In the genomic region with DNA sequence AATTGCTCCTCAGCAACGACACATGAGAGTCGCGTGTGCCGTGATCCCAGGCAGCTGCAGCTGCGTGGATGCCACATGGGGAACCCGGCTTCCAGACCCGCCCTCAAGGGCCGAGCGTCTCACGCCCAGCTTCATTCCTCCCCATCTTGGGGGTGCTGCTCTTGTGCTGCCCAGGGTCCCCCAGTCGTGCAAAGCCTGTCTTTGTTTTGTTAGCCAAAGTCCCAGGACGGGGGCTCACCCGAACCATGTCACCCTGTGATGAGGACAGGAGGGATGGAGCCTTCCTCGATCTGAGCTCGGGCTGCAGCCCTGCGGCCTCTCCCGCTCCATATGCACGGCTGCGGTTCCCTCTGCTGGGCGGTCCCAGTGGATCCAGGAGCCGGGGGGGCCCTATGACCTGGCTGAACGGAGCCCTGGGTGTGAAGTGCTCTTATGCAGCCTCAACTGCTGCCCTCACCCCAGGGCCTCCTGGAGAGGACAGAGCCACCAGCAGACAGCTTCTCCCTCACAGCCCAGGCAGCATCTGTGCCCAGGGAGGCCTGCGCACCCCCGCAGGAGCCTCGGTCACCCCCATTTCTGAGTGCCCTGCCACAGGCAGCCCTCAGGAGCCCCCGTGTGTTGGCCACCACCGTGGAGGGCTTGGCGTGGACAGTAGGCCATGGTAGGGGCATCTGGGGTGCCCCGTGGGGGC, we compare ENCODE assay signal across 24 cellular contexts.
DNase-seq lines count a peak whose midpoint lies in the region; ATAC-seq, FAIRE-seq and TF ChIP-seq lines count a peak whose summit lies in the region.
"Had no signal": no experiment of that assay in that cellular context is flagged by ENCODE, and none has a peak within 500 bp of the region (broad histone marks: within the 10 kb centered on the region; RNA-seq: fewer than 3 reads in every experiment).

No MANE protein-coding gene starts in this region.

- H2BK12ac ChIP-seq in neuronal stem cell (ENCODE audit: low read length), result no peak overlapping the region

- H3K23ac ChIP-seq in neuronal stem cell (ENCODE audit: low read depth, low read length, poor library complexity), result no peak overlapping the region

- peak overlapping the region; percentile 50 for H3K18ac ChIP-seq in neuronal stem cell (ENCODE audit: low read length)

- no peak overlapping the region for H3K14ac ChIP-seq in neuronal stem cell (ENCODE audit: low read length)

- H3K4me3 Mint-ChIP-seq in WTC11, result no peak overlapping the region
- H3K4me3 Mint-ChIP-seq: activated CD4-positive, alpha-beta memory T cell treated with anti-CD3 and anti-CD28 coated beads, Interleukin-2, amount 10 ng/mL, durations not matched to agents 7 days and 5 days; B cell; brain; CD8-positive, alpha-beta memory T cell had no signal

- H3K4me3 ChIP-seq in right atrium auricular region (no peak overlapping the region), neuronal stem cell (ENCODE audit: low read length in 2 of 2) (no peak overlapping the region), upper lobe of right lung (no peak overlapping the region), small intestine (ENCODE audit: low read depth in 1 of 2, low read length in 2 of 2) (no peak overlapping the region)
- H3K4me3 ChIP-seq: HAP-1, lung, MG63, mucosa of descending colon had no signal

- peak; percentile 31; the same call in 1 of the 2 replicates for ATAC-seq in WTC11
- ATAC-seq in upper lobe of right lung, result no peak
- ATAC-seq: mucosa of descending colon; stimulated activated naive CD8-positive, alpha-beta T cell treated with anti-CD3 and anti-CD28 coated beads, Interleukin-15, Interleukin-2, amounts not matched to agents 100 U/mL and 50 U/mL, for 24 hours had no signal

- H3K27me3 Mint-ChIP-seq in WTC11 (ENCODE audit: low read depth), result no peaks in the 10 kb centered on the region
- H3K27me3 Mint-ChIP-seq: activated CD4-positive, alpha-beta memory T cell treated with anti-CD3 and anti-CD28 coated beads, Interleukin-2, amount 10 ng/mL, durations not matched to agents 7 days and 5 days; B cell; brain; CD8-positive, alpha-beta memory T cell had no signal

- peak overlapping the region; percentile 66 for H4K8ac ChIP-seq in neuronal stem cell (ENCODE audit: low read depth, low read length)

- no peaks in the 10 kb centered on the region for H3K36me3 ChIP-seq in right atrium auricular region
- peaks cover 0 to 3% of the 10 kb centered on the region in 2 donors for H3K36me3 ChIP-seq in neuronal stem cell (replicated peaks in 1 of 2; ENCODE audit: control insufficient read depth in 2 of 2, insufficient read depth in 2 of 2, low read length in 2 of 2)
- no peaks in the 10 kb centered on the region for H3K36me3 ChIP-seq in upper lobe of right lung
- H3K36me3 ChIP-seq in small intestine (ENCODE audit: control insufficient read depth in 2 of 2, insufficient read depth in 2 of 2, low read length in 2 of 2), result no peaks in the 10 kb centered on the region
- H3K36me3 ChIP-seq: HAP-1, MG63 had no signal

- H3K9me3 Mint-ChIP-seq in WTC11, result peaks cover 10% of the 10 kb centered on the region; the same call in 1 of the 2 replicates
- H3K9me3 Mint-ChIP-seq: CD8-positive, alpha-beta memory T cell had no signal

- TF ChIP-seq CTCF in right atrium auricular region (IDR thresholded peaks at IDR 0.05) (no peak), WTC11 (IDR thresholded peaks at IDR 0.05) (no peak), upper lobe of right lung (IDR thresholded peaks at IDR 0.05) (no peak)

- peaks cover 2% of the 10 kb centered on the region for H3K79me1 ChIP-seq in neuronal stem cell (ENCODE audit: low read depth, low read length)

- H2AK5ac ChIP-seq in neuronal stem cell (ENCODE audit: low read depth, low read length), result peak overlapping the region; percentile 89

- H3K36me3 Mint-ChIP-seq in WTC11, result no peaks in the 10 kb centered on the region
- H3K36me3 Mint-ChIP-seq: brain; CD8-positive, alpha-beta memory T cell had no signal

- WGBS in neuronal stem cell (ENCODE audit: extremely low coverage in 2 of 2, insufficient read length in 2 of 2, insufficient replicate concordance in 1 of 2), 2 donors, result no CpG with 5 or more reads among the region's 29 CpGs
- WGBS in small intestine, 3 donors, result 82 to 92% (median 84%) methylated on average over 27 to 29 of the region's 29 CpGs

- H3K27me3 ChIP-seq in right atrium auricular region (no peaks in the 10 kb centered on the region), neuronal stem cell (ENCODE audit: control insufficient read depth in 3 of 3, insufficient read depth in 3 of 3, low read depth in 1 of 3, low read length in 3 of 3) (peaks cover 0 to 2% (median 0%) of the 10 kb centered on the region in 3 experiments), upper lobe of right lung (no peaks in the 10 kb centered on the region), small intestine (ENCODE audit: control insufficient read depth in 2 of 2, insufficient read depth in 2 of 2, low read length in 2 of 2) (no peaks in the 10 kb centered on the region)
- H3K27me3 ChIP-seq: MG63 had no signal

- no peaks in the 10 kb centered on the region for H3K9me3 ChIP-seq in right atrium auricular region
- H3K9me3 ChIP-seq in neuronal stem cell (replicated peaks in 1 of 2; ENCODE audit: control insufficient read depth in 2 of 2, insufficient read depth in 1 of 2, low read depth in 1 of 2, low read length in 2 of 2), result peaks cover 0 to 13% of the 10 kb centered on the region in 2 donors
- H3K9me3 ChIP-seq in upper lobe of right lung, result no peaks in the 10 kb centered on the region
- no peaks in the 10 kb centered on the region for H3K9me3 ChIP-seq in small intestine (ENCODE audit: control insufficient read depth, low read depth)
- H3K9me3 ChIP-seq: HAP-1, MG63, mucosa of descending colon had no signal

- no peak overlapping the region for H2AFZ ChIP-seq in neuronal stem cell (ENCODE audit: low read length)

- H2BK5ac ChIP-seq in neuronal stem cell (ENCODE audit: low read length), result no peak overlapping the region

- no peak overlapping the region for H3K9ac ChIP-seq in neuronal stem cell (ENCODE audit: low read depth, low read length, poor library complexity)

- no peak overlapping the region for H3K4ac ChIP-seq in neuronal stem cell (ENCODE audit: low read length)

- POLR2A ChIA-PET in WTC11 (lab: Charles Lee), result no interaction called here

- no peak overlapping the region for H3K4me2 ChIP-seq in neuronal stem cell (ENCODE audit: insufficient read depth, low read length, poor library complexity, severe bottlenecking)

- peak overlapping the region; percentile 80 for H4K91ac ChIP-seq in neuronal stem cell (ENCODE audit: low read depth, low read length, poor library complexity)

- peaks cover 4% of the 10 kb centered on the region; the same call in 1 of the 2 replicates for H3K4me1 Mint-ChIP-seq in WTC11

- FAIRE-seq in small intestine (lab: Jason Lieb, UNC), result no peak
- FAIRE-seq: keratinocyte had no signal

- peak overlapping the region; percentile 69 for H2BK15ac ChIP-seq in neuronal stem cell (ENCODE audit: low read length)

- H2BK120ac ChIP-seq in neuronal stem cell (ENCODE audit: low read depth, low read length), result no peak overlapping the region

- CTCF ChIA-PET in WTC11 (lab: Charles Lee), result interaction anchor here (0.6 kb wide), 1 partner anchor 226 kb away, joined by 3 read pairs; no protein-coding TSS in a partner anchor

- DNase-seq in cardiac septum (ENCODE audit: low spot score), result peak; percentile 72
- no peak for DNase-seq in right atrium auricular region (ENCODE audit: low spot score)
- DNase-seq in WTC11 (ENCODE audit: low spot score), result no peak
- no peak for DNase-seq in neuronal stem cell (ENCODE audit: low spot score)
- DNase-seq in upper lobe of right lung, result peak; percentile 58
- DNase-seq in small intestine, result no peak
- no peak for DNase-seq in stimulated activated naive CD4-positive, alpha-beta T cell treated with Interleukin-2 at 50 U/mL for 16 hours (lab: John Stamatoyannopoulos, UW)
- DNase-seq: activated CD4-positive, alpha-beta memory T cell treated with anti-CD3 and anti-CD28 coated beads, Interleukin-2, amount 10 ng/mL, durations not matched to agents 7 days and 5 days; activated CD4-positive, alpha-beta T cell treated with anti-CD3 and anti-CD28 coated beads for 1 hour; activated gamma-delta T cell; KG1; MG63; NCI-H2029 treated with DMSO at 0.1 percent for 48 hours; NCI-H2227 treated with DMSO at 0.1 percent for 48 hours; NCI-H69; stimulated activated naive CD8-positive, alpha-beta T cell treated with anti-CD3 and anti-CD28 coated beads, Interleukin-15, Interleukin-2, amounts not matched to agents 100 U/mL and 50 U/mL, for 24 hours; T-helper 1 cell had no signal

- H3K27ac Mint-ChIP-seq in WTC11, result peak overlapping the region; percentile 41; the same call in 1 of the 2 replicates
- H3K27ac Mint-ChIP-seq: activated CD4-positive, alpha-beta memory T cell treated with anti-CD3 and anti-CD28 coated beads, Interleukin-2, amount 10 ng/mL, durations not matched to agents 7 days and 5 days; CD8-positive, alpha-beta memory T cell had no signal

- H3K27ac ChIP-seq in right atrium auricular region, result no peak overlapping the region
- H3K27ac ChIP-seq in neuronal stem cell (replicated peaks; ENCODE audit: low read length), result no peak overlapping the region
- no peak overlapping the region for H3K27ac ChIP-seq in upper lobe of right lung
- H3K27ac ChIP-seq in small intestine (ENCODE audit: low read depth in 1 of 2, low read length in 1 of 2), result no peak overlapping the region

- intact Hi-C loops in cardiac septum (cut with DNase I), result no loop called here
- intact Hi-C loops in upper lobe of right lung (cut with DNase I), result no loop called here

- H3K4me1 ChIP-seq in right atrium auricular region, result peaks cover 0 to 30% of the 10 kb centered on the region in 2 donors
- peaks cover 0 to 5% of the 10 kb centered on the region in 2 donors for H3K4me1 ChIP-seq in neuronal stem cell (ENCODE audit: control insufficient read depth in 2 of 2, insufficient read depth in 1 of 2, low read depth in 1 of 2, low read length in 2 of 2)
- peaks cover 14% of the 10 kb centered on the region for H3K4me1 ChIP-seq in upper lobe of right lung
- H3K4me1 ChIP-seq in small intestine (ENCODE audit: control insufficient read depth in 2 of 2, insufficient read depth in 1 of 2, low read depth in 1 of 2, low read length in 1 of 2), result no peaks in the 10 kb centered on the region
- H3K4me1 ChIP-seq: HAP-1 had no signal

TF ChIP-seq in WTC11, 78 proteins besides CTCF, POLR2A, EP300 and RAD21 (continues in another document):
- TF ChIP-seq ZSCAN18 (CRISPR knock-in tag; IDR thresholded peaks at IDR 0.05), result no peak
- TF ChIP-seq NFYB (CRISPR knock-in tag; conservative IDR thresholded peaks at IDR 0.05; ENCODE audit: low read depth), result no peak
- TF ChIP-seq SP1 (CRISPR knock-in tag; conservative IDR thresholded peaks at IDR 0.05), result no peak

Comparison
In these comparisons a context has a peak if more than half of its experiments do, and no peak if none do; other contexts are left out.
1. DNase-seq: peak in cardiac septum (single experiment) and upper lobe of right lung (single experiment); none in right atrium auricular region (single experiment), WTC11 (single experiment), neuronal stem cell (single experiment), small intestine (single experiment) and stimulated activated naive CD4-positive, alpha-beta T cell treated with Interleukin-2 at 50 U/mL for 16 hours (single experiment).